Comparison of ENCODE assay signal across 18 cellular contexts in the genomic region with DNA sequence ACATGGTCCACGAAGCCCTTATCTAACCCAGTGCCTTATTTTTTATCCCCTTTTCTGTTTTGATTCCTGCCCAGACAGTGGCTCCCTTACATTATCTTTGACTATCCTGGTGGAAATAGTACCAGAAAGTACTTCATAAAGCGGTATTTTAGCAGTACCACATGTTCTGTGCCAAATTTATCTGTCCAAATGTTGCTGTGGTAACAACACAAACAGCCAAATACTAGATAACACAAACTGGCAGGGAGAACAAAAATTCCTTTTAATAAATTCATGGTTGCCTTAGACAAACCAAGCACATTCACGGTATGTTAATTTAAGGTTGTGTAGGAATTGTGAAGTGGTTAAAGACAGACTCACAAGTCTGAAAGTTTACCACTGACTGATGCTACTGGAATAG.
DNase-seq lines count a peak whose midpoint lies in the region; ATAC-seq and TF ChIP-seq lines count a peak whose summit lies in the region.
"Had no signal": no experiment of that assay in that cellular context is flagged by ENCODE, and none has a peak within 500 bp of the region (broad histone marks: within the 10 kb centered on the region; RNA-seq: fewer than 3 reads in every experiment).

No MANE protein-coding gene starts in this region.

- H3K4me3 ChIP-seq in IMR-90 (ENCODE audit: insufficient read depth, low read depth, low read length) (no peak overlapping the region), astrocyte of the spinal cord (ENCODE audit: low read depth, low read length) (no peak overlapping the region)
- H3K4me3 ChIP-seq: GM23338, K562 had no signal

- H3K27ac Mint-ChIP-seq in effector memory CD8-positive, alpha-beta T cell, result no peak overlapping the region
- H3K27ac Mint-ChIP-seq: CD8-positive, alpha-beta T cell; GM23338 had no signal

- no peak for ATAC-seq in IMR-90 (ENCODE audit: low read depth)
- ATAC-seq in left cardiac atrium, result peak; percentile 60 to 75
- no peak for ATAC-seq in effector memory CD8-positive, alpha-beta T cell (replicated peaks)
- ATAC-seq: CD8-positive, alpha-beta T cell; GM23338; HCT116; K562 had no signal

- H3K9ac ChIP-seq in IMR-90 (ENCODE audit: low read depth, low read length), result no peak overlapping the region

- BruUV-seq in IMR-90 (replicated peaks; lab: Mats Ljungman, UMichigan), result no TSS peak

- H2BK120ac ChIP-seq in IMR-90 (ENCODE audit: low read depth, low read length), result no peak overlapping the region

- no peak overlapping the region for H4K5ac ChIP-seq in IMR-90 (ENCODE audit: low read depth, low read length)

- POLR2A ChIA-PET in IMR-90 (lab: Charles Lee; ENCODE audit: unreplicated experiment), result no interaction called here
- POLR2A ChIA-PET in GM10248 (lab: Yijun Ruan, JAX), result no interaction called here

- no peaks in the 10 kb centered on the region for H3K36me3 Mint-ChIP-seq in effector memory CD8-positive, alpha-beta T cell (ENCODE audit: insufficient read depth)
- H3K36me3 Mint-ChIP-seq: CD8-positive, alpha-beta T cell had no signal

- no peak overlapping the region for H3K27ac ChIP-seq in IMR-90 (ENCODE audit: insufficient read depth, low read length)

- no peak overlapping the region for H3K18ac ChIP-seq in IMR-90 (ENCODE audit: low read depth, low read length)

- TF ChIP-seq RAD21 in IMR-90 (IDR thresholded peaks at IDR 0.05; ENCODE audit: low read length), result no peak

- peak; percentile 16 for DNase-seq in IMR-90
- peak; percentile 1 for DNase-seq in astrocyte of the spinal cord (ENCODE audit: low read depth, low spot score)
- DNase-seq in left cardiac atrium, result no peak
- peak; percentile 48 for DNase-seq in superior temporal gyrus (ENCODE audit: extremely low spot score)
- no peak for DNase-seq in NCI-H1436 treated with DMSO at 0.1 percent for 48 hours (lab: John Stamatoyannopoulos, UW)
- no peak for DNase-seq in GM10248 (ENCODE audit: extremely low spot score)
- no peak for DNase-seq in effector memory CD8-positive, alpha-beta T cell
- DNase-seq: CD8-positive, alpha-beta T cell; DMS79; NCI-H1417 treated with DMSO at 0.1 percent for 48 hours; NCI-H2029 treated with DMSO at 0.1 percent for 48 hours; NCI-H2171 treated with DMSO at 0.1 percent for 48 hours; NCI-H446 treated with DMSO at 0.1 percent for 48 hours; NK-92 treated with Interleukin-12 subunit alpha and Interleukin-12 subunit beta, amount 100 ng/mL, for 24 hours; SIG-M5 had no signal

- TF ChIP-seq POLR2A in IMR-90 (IDR thresholded peaks at IDR 0.05; ENCODE audit: low read depth, low read length), result no peak

- H3K4me2 ChIP-seq in IMR-90 (ENCODE audit: low read depth, low read length), result no peak overlapping the region
- H3K4me2 ChIP-seq: GM23338 had no signal

- H2BK15ac ChIP-seq in IMR-90 (ENCODE audit: low read depth, low read length), result no peak overlapping the region

- H2AK9ac ChIP-seq in IMR-90 (replicated peaks; ENCODE audit: low read depth, low read length, poor library complexity), result no peak overlapping the region

- no peaks in the 10 kb centered on the region for H3K4me1 Mint-ChIP-seq in effector memory CD8-positive, alpha-beta T cell (ENCODE audit: low read depth in 2 of 2)

- peaks cover 3% of the 10 kb centered on the region; the same call in 1 of the 2 replicates for H3K4me1 ChIP-seq in IMR-90 (ENCODE audit: control insufficient read depth, insufficient read depth, low read length)

- no peak overlapping the region for H3K14ac ChIP-seq in IMR-90 (replicated peaks; ENCODE audit: low read depth, low read length)

- H3K79me1 ChIP-seq in IMR-90 (ENCODE audit: low read depth in 1 of 2, low read length in 2 of 2), result no peaks in the 10 kb centered on the region

- in situ Hi-C loops in IMR-90 (cut with MboI; ENCODE audit: low sequenced_read_pairs) (loop anchor here (10.0 kb wide), 1 partner anchor 339 kb away; no protein-coding TSS in a partner anchor), astrocyte of the spinal cord (cut with HindIII; ENCODE audit: low sequenced_read_pairs) (no loop called here)

- H2AK5ac ChIP-seq in IMR-90 (ENCODE audit: low read depth, low read length), result no peak overlapping the region

- no peak for TF ChIP-seq CTCF in IMR-90 (conservative IDR thresholded peaks at IDR 0.05; ENCODE audit: low read depth, low read length)
- no peak for TF ChIP-seq CTCF in astrocyte of the spinal cord (IDR thresholded peaks at IDR 0.05; ENCODE audit: low read depth, low read length)
- no peak for TF ChIP-seq CTCF in GM10248 (IDR thresholded peaks at IDR 0.05; ENCODE audit: control extremely low read depth, extremely low read depth, low read depth, missing control alignments)

- no peaks in the 10 kb centered on the region for H3K9me3 Mint-ChIP-seq in effector memory CD8-positive, alpha-beta T cell
- H3K9me3 Mint-ChIP-seq: CD8-positive, alpha-beta T cell; GM23338 had no signal

- CTCF ChIA-PET in IMR-90 (lab: Yijun Ruan, JAX) (interaction anchor here (0.7 kb wide), 1 partner anchor 229 kb away, joined by 3 read pairs; no protein-coding TSS in a partner anchor), GM10248 (lab: Yijun Ruan, JAX) (interaction anchor here (1.3 to 7.0 kb wide), 3 partner anchors 24 to 1460 kb away, joined by 4 to 46 read pairs (median 8); no protein-coding TSS in a partner anchor)

- no peak overlapping the region for H3K4me3 Mint-ChIP-seq in effector memory CD8-positive, alpha-beta T cell
- H3K4me3 Mint-ChIP-seq: CD8-positive, alpha-beta T cell; GM23338 had no signal

- no peak overlapping the region for H3K56ac ChIP-seq in IMR-90 (ENCODE audit: extremely low read depth, insufficient read depth, low read length)

- H3K27me3 ChIP-seq in IMR-90 (ENCODE audit: control insufficient read depth, insufficient read depth, low read length), result no peaks in the 10 kb centered on the region; the same call in 1 of the 2 replicates

- H3K4ac ChIP-seq in IMR-90 (ENCODE audit: low read depth, low read length), result no peak overlapping the region

- H4K91ac ChIP-seq in IMR-90 (ENCODE audit: insufficient read depth, low read depth, low read length), result no peak overlapping the region

- no peak overlapping the region for H2AFZ ChIP-seq in IMR-90 (replicated peaks; ENCODE audit: low read length, poor library complexity)
- H2AFZ ChIP-seq: GM23338 had no signal

- no peak overlapping the region for H4K8ac ChIP-seq in IMR-90 (ENCODE audit: low read depth in 2 of 2, low read length in 2 of 2)

- H3K36me3 ChIP-seq in IMR-90 (ENCODE audit: control insufficient read depth, insufficient read depth, low read length), result no peaks in the 10 kb centered on the region

- no peak overlapping the region for H2BK5ac ChIP-seq in IMR-90 (ENCODE audit: low read depth, low read length, poor library complexity, severe bottlenecking)

- H3K9me3 ChIP-seq in IMR-90 (ENCODE audit: control insufficient read depth, insufficient read depth, low read length), result no peaks in the 10 kb centered on the region

- H2BK20ac ChIP-seq in IMR-90 (ENCODE audit: low read depth, low read length), result no peak overlapping the region

- no CpG with 5 or more reads among the region's 3 CpGs for WGBS in IMR-90 (ENCODE audit: extremely low coverage in 2 of 2, insufficient read length in 1 of 2), 2 experiments

- H3K27me3 Mint-ChIP-seq in effector memory CD8-positive, alpha-beta T cell, result peaks cover 0 to 6% of the 10 kb centered on the region in 2 donors

- dilution Hi-C loops in IMR-90 (cut with HindIII; ENCODE audit: low sequenced_read_pairs, unreplicated experiment), result no loop called here

- intact Hi-C loops in IMR-90 (cut with micrococcal nuclease), result loop anchor here (10.0 kb wide), 1 partner anchor 229 kb away; no protein-coding TSS in a partner anchor
- intact Hi-C loops in left cardiac atrium (cut with DNase I), result loop anchor here in 1 of 2 donors (5.0 to 10.0 kb wide), 3 partner anchors 811 to 1549 kb away; no protein-coding TSS in a partner anchor

- no peaks in the 10 kb centered on the region for H3K9me1 ChIP-seq in IMR-90 (ENCODE audit: insufficient read depth, low read length)

- H3K23ac ChIP-seq in IMR-90 (ENCODE audit: low read depth, low read length), result no peak overlapping the region

- no peaks in the 10 kb centered on the region for H4K20me1 ChIP-seq in IMR-90 (ENCODE audit: insufficient read depth, low read length)

TF ChIP-seq in IMR-90, 13 proteins besides CTCF, POLR2A, EP300 and RAD21:
- TF ChIP-seq RCOR1 (IDR thresholded peaks at IDR 0.05; ENCODE audit: insufficient replicate concordance, low read length) (no peak), MAZ (IDR thresholded peaks at IDR 0.05; ENCODE audit: borderline replicate concordance, low read depth, low read length) (no peak), FOS (IDR thresholded peaks at IDR 0.05; ENCODE audit: low read depth, low read length) (no peak), NFE2L2 (IDR thresholded peaks at IDR 0.05; ENCODE audit: low read depth, low read length) (no peak), CHD1 (IDR thresholded peaks at IDR 0.05; ENCODE audit: low read depth, low read length) (no peak), MXI1 (IDR thresholded peaks at IDR 0.05; ENCODE audit: borderline replicate concordance, low read depth, low read length) (no peak)
- TF ChIP-seq, protein P1, sequence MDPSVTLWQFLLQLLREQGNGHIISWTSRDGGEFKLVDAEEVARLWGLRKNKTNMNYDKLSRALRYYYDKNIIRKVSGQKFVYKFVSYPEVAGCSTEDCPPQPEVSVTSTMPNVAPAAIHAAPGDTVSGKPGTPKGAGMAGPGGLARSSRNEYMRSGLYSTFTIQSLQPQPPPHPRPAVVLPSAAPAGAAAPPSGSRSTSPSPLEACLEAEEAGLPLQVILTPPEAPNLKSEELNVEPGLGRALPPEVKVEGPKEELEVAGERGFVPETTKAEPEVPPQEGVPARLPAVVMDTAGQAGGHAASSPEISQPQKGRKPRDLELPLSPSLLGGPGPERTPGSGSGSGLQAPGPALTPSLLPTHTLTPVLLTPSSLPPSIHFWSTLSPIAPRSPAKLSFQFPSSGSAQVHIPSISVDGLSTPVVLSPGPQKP (IDR thresholded peaks at IDR 0.05; ENCODE audit: borderline replicate concordance, low read depth, low read length), result no peak

Comparison
In these comparisons a context has a peak if more than half of its experiments do, and no peak if none do; other contexts are left out.
1. ATAC-seq: peak in left cardiac atrium (2 of 2); none in IMR-90 (single experiment) and effector memory CD8-positive, alpha-beta T cell (single experiment).
2. DNase-seq: peak in IMR-90 (single experiment), astrocyte of the spinal cord (single experiment) and superior temporal gyrus (single experiment); none in left cardiac atrium (single experiment), NCI-H1436 treated with DMSO at 0.1 percent for 48 hours (single experiment), GM10248 (single experiment) and effector memory CD8-positive, alpha-beta T cell (0 of 3).